In genomic region chr13:113159701-113160100, GRCh38 we compare ENCODE assay signal across 26 cellular contexts. TPM values are rescaled to one million over a fixed set of nuclear protein-coding genes. Genes with fewer than 3 reads are reported as not detected.
DNase-seq lines count a peak whose midpoint lies in the region; ATAC-seq and TF ChIP-seq lines count a peak whose summit lies in the region.
"Had no signal": no experiment of that assay in that cellular context is flagged by ENCODE, and none has a peak within 500 bp of the region (broad histone marks: within the 10 kb centered on the region; RNA-seq: fewer than 3 reads in every experiment).

No MANE protein-coding gene starts in this region.

- no peak overlapping the region for H2BK5ac ChIP-seq in H9 (ENCODE audit: insufficient read length, low read length)
- H2BK5ac ChIP-seq in neuronal stem cell (ENCODE audit: low read length) = no peak overlapping the region

- peaks cover 37 to 41% of the 10 kb centered on the region in 2 experiments for H3K4me1 Mint-ChIP-seq in H9
- peaks cover 24% of the 10 kb centered on the region for H3K4me1 Mint-ChIP-seq in WTC11
- H3K4me1 Mint-ChIP-seq in progenitor cell of endocrine pancreas (ENCODE audit: low read depth) = peaks cover 10% of the 10 kb centered on the region

- H3K14ac ChIP-seq in H9 (ENCODE audit: insufficient read depth, low read length) (no peak overlapping the region), neuronal stem cell (ENCODE audit: low read length) (peak overlapping the region; percentile 100)

- H2BK120ac ChIP-seq in H9 (ENCODE audit: low read depth, low read length, poor library complexity, severe bottlenecking) (no peak overlapping the region), neuronal stem cell (ENCODE audit: low read depth, low read length) (no peak overlapping the region)

- H3K18ac ChIP-seq in H9 (ENCODE audit: insufficient read length, low read depth, low read length) (no peak overlapping the region), neuronal stem cell (ENCODE audit: low read length) (peak overlapping the region; percentile 89)

- intact Hi-C loops in left colon (cut with DNase I, micrococcal nuclease) = no loop called here

- no peak overlapping the region for H2BK12ac ChIP-seq in H9 (ENCODE audit: insufficient read length, low read depth, low read length)
- H2BK12ac ChIP-seq in neuronal stem cell (ENCODE audit: low read length) = peak overlapping the region; percentile 84

- H2BK15ac ChIP-seq in H9 (ENCODE audit: low read depth, low read length) (no peak overlapping the region), neuronal stem cell (ENCODE audit: low read length) (peak overlapping the region; percentile 38)

- no peak overlapping the region for H3K56ac ChIP-seq in H9 (ENCODE audit: insufficient read length, low read depth, low read length)

- no peak overlapping the region for H3K4ac ChIP-seq in H9 (ENCODE audit: low read depth, low read length)
- H3K4ac ChIP-seq in neuronal stem cell (ENCODE audit: low read length) = peak overlapping the region; percentile 84

- H3K36me3 Mint-ChIP-seq in H9 (ENCODE audit: insufficient read depth in 1 of 3, low read depth in 3 of 3) (peaks cover 0 to 4% (median 0%) of the 10 kb centered on the region in 3 experiments; a peak in 1 of 7 replicates), WTC11 (no peaks in the 10 kb centered on the region), progenitor cell of endocrine pancreas (ENCODE audit: insufficient read depth) (no peaks in the 10 kb centered on the region)

- H3K4me2 ChIP-seq in H9 (ENCODE audit: insufficient read depth, insufficient read length, low read length) (no peak overlapping the region), neuronal stem cell (ENCODE audit: insufficient read depth, low read length, poor library complexity, severe bottlenecking) (no peak overlapping the region)
- H3K4me2 ChIP-seq: PC-9 had no signal

- H3K36me3 ChIP-seq in neuronal stem cell (replicated peaks in 1 of 2; ENCODE audit: control insufficient read depth in 2 of 2, insufficient read depth in 2 of 2, low read length in 2 of 2) = no peaks in the 10 kb centered on the region
- H3K36me3 ChIP-seq: BE2C, SJSA1 had no signal

- CTCF ChIA-PET in WTC11 (lab: Charles Lee) = interaction anchor here (1.0 kb wide), 1 partner anchor 130 kb away, joined by 3 read pairs; no protein-coding TSS in a partner anchor

- H4K5ac ChIP-seq in H9 (ENCODE audit: insufficient read length, low read depth, low read length) = no peak overlapping the region

- WGBS in H9 (ENCODE audit: extremely low coverage, insufficient read length, low lambda C conversion rate) = no CpG with 5 or more reads among the region's 20 CpGs
- no CpG with 5 or more reads among the region's 20 CpGs for WGBS in neuronal stem cell (ENCODE audit: extremely low coverage in 2 of 2, insufficient read length in 2 of 2, insufficient replicate concordance in 1 of 2), 2 donors

- H3K27me3 ChIP-seq in H9 (ENCODE audit: insufficient read depth, low read length) (no peaks in the 10 kb centered on the region), neuronal stem cell (ENCODE audit: control insufficient read depth in 3 of 3, insufficient read depth in 3 of 3, low read depth in 1 of 3, low read length in 3 of 3) (peaks cover 0 to 22% (median 2%) of the 10 kb centered on the region in 3 experiments)
- H3K27me3 ChIP-seq: BE2C, SJSA1 had no signal

- H2AK5ac ChIP-seq in H9 (ENCODE audit: insufficient read length, low read length) = no peak overlapping the region
- peak overlapping the region; percentile 96 for H2AK5ac ChIP-seq in neuronal stem cell (ENCODE audit: low read depth, low read length)

- H4K91ac ChIP-seq in H9 (ENCODE audit: insufficient read length, low read depth, low read length) = no peak overlapping the region
- peak overlapping the region; percentile 85 for H4K91ac ChIP-seq in neuronal stem cell (ENCODE audit: low read depth, low read length, poor library complexity)

- H3K4me3 ChIP-seq in neuronal stem cell (ENCODE audit: low read length in 2 of 2) = no peak overlapping the region
- H3K4me3 ChIP-seq: GM23248, PC-9, SJSA1 had no signal

- no peak overlapping the region for H4K8ac ChIP-seq in H9 (replicated peaks; ENCODE audit: insufficient read length, low read depth, low read length)
- H4K8ac ChIP-seq in neuronal stem cell (ENCODE audit: low read depth, low read length) = no peak overlapping the region

- no peaks in the 10 kb centered on the region for H4K20me1 ChIP-seq in H9 (ENCODE audit: control insufficient read depth, insufficient read depth, insufficient read length)

- peak; percentile 31 for DNase-seq in H9
- no peak for DNase-seq in WTC11 (ENCODE audit: low spot score)
- peak; percentile 46 for DNase-seq in left lobe of liver (ENCODE audit: low spot score)
- DNase-seq in neuronal stem cell (ENCODE audit: low spot score) = no peak
- DNase-seq in left colon = no peak
- no peak for DNase-seq in progenitor cell of endocrine pancreas (ENCODE audit: low spot score, unreplicated experiment)
- DNase-seq: BE2C; DMS153; GM23248; HCEC 1CT; Karpas-422; NCI-H1092 treated with DMSO at 0.1 percent for 48 hours; NCI-H146; NCI-H1930; NCI-H2107; NCI-H524; NCI-H748 treated with DMSO at 0.1 percent for 48 hours; NK-92 treated with Interleukin-12 subunit alpha and Interleukin-12 subunit beta, amount 100 ng/mL, for 24 hours; PC-9 had no signal

- H3K27me3 Mint-ChIP-seq in H9 (ENCODE audit: low read depth) (peaks cover 29% of the 10 kb centered on the region), WTC11 (ENCODE audit: low read depth) (peaks cover 2% of the 10 kb centered on the region; the same call in 1 of the 2 replicates), progenitor cell of endocrine pancreas (peaks cover 35% of the 10 kb centered on the region)

- H3K27ac Mint-ChIP-seq in H9 (no peak overlapping the region), WTC11 (no peak overlapping the region), progenitor cell of endocrine pancreas (no peak overlapping the region)

- H3K9me3 Mint-ChIP-seq in H9 (peaks cover 0 to 4% of the 10 kb centered on the region in 2 experiments; a peak in 2 of 5 replicates), WTC11 (peaks cover 12% of the 10 kb centered on the region), progenitor cell of endocrine pancreas (ENCODE audit: low read depth) (no peaks in the 10 kb centered on the region)

- H3K4me3 Mint-ChIP-seq in H9 (no peak overlapping the region), WTC11 (no peak overlapping the region), progenitor cell of endocrine pancreas (ENCODE audit: low read depth) (no peak overlapping the region)

- H3K79me2 ChIP-seq in H9 (ENCODE audit: insufficient read depth, low read length) = no peaks in the 10 kb centered on the region

- H3K9me3 ChIP-seq in H9 (ENCODE audit: control insufficient read depth, low read depth, low read length) (no peaks in the 10 kb centered on the region), neuronal stem cell (replicated peaks in 1 of 2; ENCODE audit: control insufficient read depth in 2 of 2, insufficient read depth in 1 of 2, low read depth in 1 of 2, low read length in 2 of 2) (peaks cover 0 to 3% of the 10 kb centered on the region in 2 donors)
- H3K9me3 ChIP-seq: BE2C, SJSA1 had no signal

- no peak overlapping the region for H3K9ac ChIP-seq in H9 (ENCODE audit: extremely low read depth, insufficient read length, low read length)
- no peak overlapping the region for H3K9ac ChIP-seq in neuronal stem cell (ENCODE audit: low read depth, low read length, poor library complexity)
- H3K9ac ChIP-seq: GM23248 had no signal

- H2BK20ac ChIP-seq in H9 (ENCODE audit: low read depth, low read length, poor library complexity, severe bottlenecking) = no peak overlapping the region

- POLR2A ChIA-PET in WTC11 (lab: Charles Lee) = no interaction called here

- TF ChIP-seq CTCF in H9 (conservative IDR thresholded peaks at IDR 0.05) = no peak
- TF ChIP-seq CTCF in WTC11 (IDR thresholded peaks at IDR 0.05) = no peak
- no peak for TF ChIP-seq CTCF in progenitor cell of endocrine pancreas (IDR thresholded peaks at IDR 0.05; ENCODE audit: unreplicated experiment)

- no peaks in the 10 kb centered on the region for H3K23me2 ChIP-seq in H9 (ENCODE audit: insufficient read length, low read depth, low read length, poor library complexity, severe bottlenecking)

- H3K79me1 ChIP-seq in H9 (ENCODE audit: insufficient read depth, low read depth, low read length, poor library complexity, severe bottlenecking) (no peaks in the 10 kb centered on the region), neuronal stem cell (ENCODE audit: low read depth, low read length) (peaks cover 1% of the 10 kb centered on the region)

- no peaks in the 10 kb centered on the region; the same call in 1 of the 2 replicates for H3K4me1 ChIP-seq in H9 (ENCODE audit: insufficient read depth, low read length)
- H3K4me1 ChIP-seq in neuronal stem cell (ENCODE audit: control insufficient read depth in 2 of 2, insufficient read depth in 1 of 2, low read depth in 1 of 2, low read length in 2 of 2) = peaks cover 12 to 20% of the 10 kb centered on the region in 2 donors

- no peak overlapping the region for H3K27ac ChIP-seq in H9 (ENCODE audit: insufficient read length, low read depth, low read length)
- no peak overlapping the region for H3K27ac ChIP-seq in neuronal stem cell (replicated peaks; ENCODE audit: low read length)
- H3K27ac ChIP-seq: GM23248, HL-60, PC-9, SJSA1 had no signal

- peak; percentile 27 for ATAC-seq in WTC11
- peak; percentile 2 for ATAC-seq in left lobe of liver
- no peak for ATAC-seq in left colon
- ATAC-seq in HG03159 (IDR thresholded peaks at IDR 0.05; ENCODE audit: unreplicated experiment) = no peak
- ATAC-seq in GM18519 (IDR thresholded peaks at IDR 0.05; ENCODE audit: low FRiP score, unreplicated experiment) = no peak
- ATAC-seq: Right ventricle myocardium inferior had no signal

- no peak overlapping the region for H3T11ph ChIP-seq in H9 (ENCODE audit: low read length)

- no peak overlapping the region for H2AFZ ChIP-seq in H9 (ENCODE audit: low read length)
- peak overlapping the region; percentile 42 for H2AFZ ChIP-seq in neuronal stem cell (ENCODE audit: low read length)
- H2AFZ ChIP-seq: GM23248, PC-9 had no signal

- H3K23ac ChIP-seq in H9 (ENCODE audit: insufficient read length, low read depth, low read length) = no peak overlapping the region
- H3K23ac ChIP-seq in neuronal stem cell (ENCODE audit: low read depth, low read length, poor library complexity) = no peak overlapping the region

RNA-seq across cellular contexts. Expression of gene PROZ, which starts 1.3 kb away (rescaled TPM):
- total RNA-seq in H9 (2021) = not detected in 2 replicates
- total RNA-seq in WTC11 (2021) = not detected in 3 replicates
- total RNA-seq in left lobe of liver = 50.2 TPM
- polyA plus RNA-seq in neuronal stem cell (2013, experiment 1 of 2) = 0.13 TPM
- 0.06 TPM for polyA plus RNA-seq in neuronal stem cell (2013, experiment 2 of 2)
- total RNA-seq in left colon = not detected
- total RNA-seq in progenitor cell of endocrine pancreas = not detected in 2 replicates
- total RNA-seq: A673, GM23248, PC-9, Right ventricle myocardium inferior, RPMI7951, SJSA1 had no signal
- polyA plus RNA-seq: GM23248 had no signal

RNA-seq across cellular contexts. Expression of gene F10, which starts 37.1 kb away (rescaled TPM):
- total RNA-seq in H9 (2021) (1.7 TPM in 2 replicates), WTC11 (2021) (0.87 to 2.8 TPM (median 2.6 TPM) in 3 replicates), left lobe of liver (124 TPM), left colon (1 to 10 TPM; 1.6 to 4.7 TPM), progenitor cell of endocrine pancreas (29.7 and 30.2 TPM in 2 replicates)
- 3.9 TPM for polyA plus RNA-seq in neuronal stem cell (2013, experiment 1 of 2)
- polyA plus RNA-seq in neuronal stem cell (2013, experiment 2 of 2) = 3.2 TPM
- total RNA-seq: A673, PC-9, RPMI7951 had no signal

RNA-seq across cellular contexts. Expression of gene PCID2, which starts 48.8 kb away (rescaled TPM):
- total RNA-seq in H9 (2021) = 62.3 and 66.0 TPM in 2 replicates
- total RNA-seq in WTC11 (2021) = 64.9 to 69.4 TPM (median 68.5 TPM) in 3 replicates
- total RNA-seq in left lobe of liver = 14.9 TPM
- 58.8 TPM for polyA plus RNA-seq in neuronal stem cell (2013, experiment 1 of 2)
- 60.1 TPM for polyA plus RNA-seq in neuronal stem cell (2013, experiment 2 of 2)
- total RNA-seq in left colon = 10 to 100 TPM; 23.3 to 26.3 TPM
- 52.1 and 58.7 TPM in 2 replicates for total RNA-seq in progenitor cell of endocrine pancreas

RNA-seq across cellular contexts. Expression of gene CUL4A, which starts 49.7 kb away (rescaled TPM):
- total RNA-seq in H9 (2021) = 94.7 and 97.9 TPM in 2 replicates
- 97.4 to 100 TPM (median 99.9 TPM) in 3 replicates for total RNA-seq in WTC11 (2021)
- total RNA-seq in left lobe of liver = 30.4 TPM
- polyA plus RNA-seq in neuronal stem cell (2013, experiment 1 of 2) = 40.2 TPM
- 39.4 TPM for polyA plus RNA-seq in neuronal stem cell (2013, experiment 2 of 2)
- 10 to 100 TPM; 53.2 to 63.0 TPM for total RNA-seq in left colon
- 75.8 and 77.1 TPM in 2 replicates for total RNA-seq in progenitor cell of endocrine pancreas

RNA-seq across cellular contexts. Expression of gene F7, which starts 54.1 kb away (rescaled TPM):
- 0.66 and 0.81 TPM in 2 replicates for total RNA-seq in H9 (2021)
- 0.26 to 1.5 TPM (median 1.3 TPM) in 3 replicates for total RNA-seq in WTC11 (2021)
- 99.6 TPM for total RNA-seq in left lobe of liver
- 0.68 TPM for polyA plus RNA-seq in neuronal stem cell (2013, experiment 1 of 2)
- polyA plus RNA-seq in neuronal stem cell (2013, experiment 2 of 2) = 0.62 TPM
- total RNA-seq in left colon = under 1 TPM in 1 of 2 donors, not detected in 1; 0.17 TPM
- total RNA-seq in progenitor cell of endocrine pancreas = 5.7 and 7.3 TPM in 2 replicates
- total RNA-seq: A673, GM23248, PC-9, Right ventricle myocardium inferior, RPMI7951, SJSA1 had no signal
- polyA plus RNA-seq: GM23248 had no signal

Comparison
In these comparisons a context has a peak if more than half of its experiments do, and no peak if none do; other contexts are left out.
1. DNase-seq: peak in H9 (single experiment) and left lobe of liver (single experiment); none in WTC11 (single experiment), neuronal stem cell (single experiment), left colon (0 of 2) and progenitor cell of endocrine pancreas (single experiment).
2. ATAC-seq: peak in WTC11 (single experiment) and left lobe of liver (single experiment); none in left colon (single experiment), HG03159 (single experiment) and GM18519 (single experiment).
3. RNA of gene PROZ, which starts 1.3 kb away (total RNA-seq): 50.2 TPM in left lobe of liver (single experiment); not detected in WTC11, not detected in H9, not detected in left colon and not detected in progenitor cell of endocrine pancreas; every median in the first group is over 10 times any median in the second.